2 cellular contexts compared by ENCODE assay signal in the genomic region with DNA sequence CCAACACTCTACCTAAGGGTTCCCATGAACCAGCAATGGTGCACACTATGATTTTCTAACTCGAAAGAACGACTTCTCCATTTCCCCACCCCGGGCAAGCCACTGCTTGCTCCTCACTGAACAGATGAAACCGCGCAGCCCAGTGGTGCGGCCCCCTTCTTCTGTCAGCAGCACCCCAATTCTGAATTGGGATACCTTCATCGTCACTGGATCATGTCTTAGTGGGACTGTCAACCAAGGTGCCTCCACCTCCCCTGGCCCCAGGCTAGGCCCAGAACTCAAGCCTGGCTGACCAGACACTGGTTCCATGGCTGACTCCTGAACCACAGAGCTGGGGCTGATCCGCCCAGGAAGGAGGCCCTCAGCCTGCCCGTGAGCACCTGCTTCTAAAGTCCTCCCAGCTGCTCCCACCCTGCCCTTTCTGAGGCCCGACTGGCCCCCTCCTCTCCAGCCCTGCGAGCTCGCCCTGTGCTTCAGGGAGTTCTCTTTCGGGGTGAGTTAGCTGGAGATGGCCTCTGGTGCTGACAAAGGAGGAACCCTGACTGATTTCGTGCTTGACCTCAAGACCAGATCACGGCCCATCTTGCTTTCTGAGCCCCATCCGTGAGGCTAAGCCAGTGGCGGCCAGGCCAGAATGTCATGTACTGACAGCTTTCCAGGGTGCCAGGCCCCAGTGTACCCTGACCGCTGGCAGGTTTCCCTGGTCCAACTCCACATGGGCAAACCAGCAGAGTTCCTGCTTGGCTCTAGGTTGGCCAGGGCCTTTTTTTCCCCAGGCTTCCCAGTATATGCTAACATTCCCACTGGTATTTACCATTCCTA.
TF ChIP-seq lines count a peak whose summit lies in the region.

No MANE protein-coding gene starts in this region.

TF ChIP-seq in liver, 16 proteins besides CTCF, POLR2A, EP300 and RAD21:
- peak; percentile 50 for TF ChIP-seq REST (IDR thresholded peaks at IDR 0.05)
- TF ChIP-seq YY1 (IDR thresholded peaks at IDR 0.05) = no peak
- TF ChIP-seq SP1 (IDR thresholded peaks at IDR 0.05) = peak; percentile 46
- TF ChIP-seq TAF1 (conservative IDR thresholded peaks at IDR 0.05) = no peak
- peak; percentile 23 for TF ChIP-seq FOXA2 (IDR thresholded peaks at IDR 0.05)
- TF ChIP-seq FOXA1 (IDR thresholded peaks at IDR 0.05) = no peak
- TF ChIP-seq, protein P1, sequence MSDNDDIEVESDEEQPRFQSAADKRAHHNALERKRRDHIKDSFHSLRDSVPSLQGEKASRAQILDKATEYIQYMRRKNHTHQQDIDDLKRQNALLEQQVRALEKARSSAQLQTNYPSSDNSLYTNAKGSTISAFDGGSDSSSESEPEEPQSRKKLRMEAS (IDR thresholded peaks at IDR 0.05) = no peak
- no peak for TF ChIP-seq GABPA (IDR thresholded peaks at IDR 0.05 in 1 of 2, conservative IDR thresholded peaks at IDR 0.05 in 1 of 2)
- peak in 1 of 2 donors; percentile 67 for TF ChIP-seq RXRA (IDR thresholded peaks at IDR 0.05)
- TF ChIP-seq NR2F2 (IDR thresholded peaks at IDR 0.05) = no peak
- peak; percentile 67 to 81 for TF ChIP-seq HNF4A (conservative IDR thresholded peaks at IDR 0.05)
- TF ChIP-seq, protein P2, sequence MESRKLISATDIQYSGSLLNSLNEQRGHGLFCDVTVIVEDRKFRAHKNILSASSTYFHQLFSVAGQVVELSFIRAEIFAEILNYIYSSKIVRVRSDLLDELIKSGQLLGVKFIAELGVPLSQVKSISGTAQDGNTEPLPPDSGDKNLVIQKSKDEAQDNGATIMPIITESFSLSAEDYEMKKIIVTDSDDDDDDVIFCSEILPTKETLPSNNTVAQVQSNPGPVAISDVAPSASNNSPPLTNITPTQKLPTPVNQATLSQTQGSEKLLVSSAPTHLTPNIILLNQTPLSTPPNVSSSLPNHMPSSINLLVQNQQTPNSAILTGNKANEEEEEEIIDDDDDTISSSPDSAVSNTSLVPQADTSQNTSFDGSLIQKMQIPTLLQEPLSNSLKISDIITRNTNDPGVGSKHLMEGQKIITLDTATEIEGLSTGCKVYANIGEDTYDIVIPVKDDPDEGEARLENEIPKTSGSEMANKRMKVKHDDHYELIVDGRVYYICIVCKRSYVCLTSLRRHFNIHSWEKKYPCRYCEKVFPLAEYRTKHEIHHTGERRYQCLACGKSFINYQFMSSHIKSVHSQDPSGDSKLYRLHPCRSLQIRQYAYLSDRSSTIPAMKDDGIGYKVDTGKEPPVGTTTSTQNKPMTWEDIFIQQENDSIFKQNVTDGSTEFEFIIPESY (IDR thresholded peaks at IDR 0.05) = no peak

TF ChIP-seq in HepG2, 621 proteins besides CTCF, POLR2A, EP300 and RAD21:
- no peak for TF ChIP-seq ELK4 (CRISPR knock-in tag; IDR thresholded peaks at IDR 0.05; ENCODE audit: borderline replicate concordance)
- TF ChIP-seq ZNF83 (CRISPR knock-in tag; IDR thresholded peaks at IDR 0.05; ENCODE audit: borderline replicate concordance) = no peak
- no peak for TF ChIP-seq ZBTB21 (CRISPR knock-in tag; IDR thresholded peaks at IDR 0.05)
- TF ChIP-seq, protein P3, sequence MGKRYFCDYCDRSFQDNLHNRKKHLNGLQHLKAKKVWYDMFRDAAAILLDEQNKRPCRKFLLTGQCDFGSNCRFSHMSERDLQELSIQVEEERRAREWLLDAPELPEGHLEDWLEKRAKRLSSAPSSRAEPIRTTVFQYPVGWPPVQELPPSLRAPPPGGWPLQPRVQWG (CRISPR knock-in tag; IDR thresholded peaks at IDR 0.05; ENCODE audit: borderline replicate concordance, low read depth) = no peak
- TF ChIP-seq PLRG1 (conservative IDR thresholded peaks at IDR 0.05) = no peak
- TF ChIP-seq ZNF253 (CRISPR knock-in tag; IDR thresholded peaks at IDR 0.05; ENCODE audit: borderline replicate concordance) = no peak
- no peak for TF ChIP-seq HNF4G (IDR thresholded peaks at IDR 0.05; ENCODE audit: borderline replicate concordance, low read depth, low read length)
- no peak for TF ChIP-seq HNF4G (CRISPR knock-in tag; IDR thresholded peaks at IDR 0.05; ENCODE audit: borderline replicate concordance, low read depth)
- TF ChIP-seq PCBP1 (IDR thresholded peaks at IDR 0.05; ENCODE audit: borderline replicate concordance, low read depth, low read length) = no peak
- TF ChIP-seq, protein P4, sequence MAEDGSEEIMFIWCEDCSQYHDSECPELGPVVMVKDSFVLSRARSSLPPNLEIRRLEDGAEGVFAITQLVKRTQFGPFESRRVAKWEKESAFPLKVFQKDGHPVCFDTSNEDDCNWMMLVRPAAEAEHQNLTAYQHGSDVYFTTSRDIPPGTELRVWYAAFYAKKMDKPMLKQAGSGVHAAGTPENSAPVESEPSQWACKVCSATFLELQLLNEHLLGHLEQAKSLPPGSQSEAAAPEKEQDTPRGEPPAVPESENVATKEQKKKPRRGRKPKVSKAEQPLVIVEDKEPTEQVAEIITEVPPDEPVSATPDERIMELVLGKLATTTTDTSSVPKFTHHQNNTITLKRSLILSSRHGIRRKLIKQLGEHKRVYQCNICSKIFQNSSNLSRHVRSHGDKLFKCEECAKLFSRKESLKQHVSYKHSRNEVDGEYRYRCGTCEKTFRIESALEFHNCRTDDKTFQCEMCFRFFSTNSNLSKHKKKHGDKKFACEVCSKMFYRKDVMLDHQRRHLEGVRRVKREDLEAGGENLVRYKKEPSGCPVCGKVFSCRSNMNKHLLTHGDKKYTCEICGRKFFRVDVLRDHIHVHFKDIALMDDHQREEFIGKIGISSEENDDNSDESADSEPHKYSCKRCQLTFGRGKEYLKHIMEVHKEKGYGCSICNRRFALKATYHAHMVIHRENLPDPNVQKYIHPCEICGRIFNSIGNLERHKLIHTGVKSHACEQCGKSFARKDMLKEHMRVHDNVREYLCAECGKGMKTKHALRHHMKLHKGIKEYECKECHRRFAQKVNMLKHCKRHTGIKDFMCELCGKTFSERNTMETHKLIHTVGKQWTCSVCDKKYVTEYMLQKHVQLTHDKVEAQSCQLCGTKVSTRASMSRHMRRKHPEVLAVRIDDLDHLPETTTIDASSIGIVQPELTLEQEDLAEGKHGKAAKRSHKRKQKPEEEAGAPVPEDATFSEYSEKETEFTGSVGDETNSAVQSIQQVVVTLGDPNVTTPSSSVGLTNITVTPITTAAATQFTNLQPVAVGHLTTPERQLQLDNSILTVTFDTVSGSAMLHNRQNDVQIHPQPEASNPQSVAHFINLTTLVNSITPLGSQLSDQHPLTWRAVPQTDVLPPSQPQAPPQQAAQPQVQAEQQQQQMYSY (CRISPR knock-in tag; IDR thresholded peaks at IDR 0.05) = no peak
- TF ChIP-seq, protein P5, sequence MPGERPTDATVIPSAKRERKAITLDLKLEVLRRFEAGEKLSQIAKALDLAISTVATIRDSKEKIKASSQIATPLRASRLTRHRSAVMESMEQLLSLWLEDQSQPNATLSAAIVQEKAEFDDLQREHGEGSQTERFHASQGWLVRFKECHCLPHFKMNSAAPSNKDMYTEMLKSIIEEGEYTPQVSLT (CRISPR knock-in tag; IDR thresholded peaks at IDR 0.05; ENCODE audit: borderline replicate concordance, low read depth) = no peak
- no peak for TF ChIP-seq MTF1 (CRISPR knock-in tag; IDR thresholded peaks at IDR 0.05)
- no peak for TF ChIP-seq ZNF12 (CRISPR knock-in tag; IDR thresholded peaks at IDR 0.05)
- no peak for TF ChIP-seq HES4 (CRISPR knock-in tag; IDR thresholded peaks at IDR 0.05; ENCODE audit: borderline replicate concordance)
- TF ChIP-seq STAG1 (CRISPR knock-in tag; IDR thresholded peaks at IDR 0.05) = no peak
- TF ChIP-seq MYNN (CRISPR knock-in tag; IDR thresholded peaks at IDR 0.05; ENCODE audit: low read depth) = no peak
- no peak for TF ChIP-seq ZZZ3 (CRISPR knock-in tag; IDR thresholded peaks at IDR 0.05; ENCODE audit: borderline replicate concordance)
- no peak for TF ChIP-seq ZNF138 (CRISPR knock-in tag; IDR thresholded peaks at IDR 0.05; ENCODE audit: low read depth)
- no peak for TF ChIP-seq NCOR1 (IDR thresholded peaks at IDR 0.05; ENCODE audit: borderline replicate concordance, low read length)
- TF ChIP-seq HNRNPH1 (optimal IDR thresholded peaks at IDR 0.05; ENCODE audit: low read depth, low read length) = no peak
TF ChIP-seq in HepG2: peak in this region for 0.
